Comparison of ENCODE assay signal across 16 cellular contexts in genomic region chr3:14301558-14301957, GRCh38.
DNase-seq lines count a peak whose midpoint lies in the region; ATAC-seq, FAIRE-seq and TF ChIP-seq lines count a peak whose summit lies in the region.
"Had no signal": no experiment of that assay in that cellular context is flagged by ENCODE, and none has a peak within 500 bp of the region (broad histone marks: within the 10 kb centered on the region; RNA-seq: fewer than 3 reads in every experiment).

No MANE protein-coding gene starts in this region.

- DNase-seq in right atrium auricular region (ENCODE audit: low spot score) (peak; percentile 77), cardiac septum (ENCODE audit: low spot score) (no peak), H1 (ENCODE audit: low read depth in 1 of 2, low spot score in 2 of 2) (no peak), HEK293T (ENCODE audit: extremely low spot score) (no peak), GDM1 (lab: John Stamatoyannopoulos, UW) (no peak)
- DNase-seq: activated naive CD4-positive, alpha-beta T cell treated with anti-CD3 and anti-CD28 coated beads, Interleukin-2, amount 10 ng/mL, durations not matched to agents 7 days and 5 days; natural killer cell; NCI-H1092; stomach; SW 1271 had no signal

- H2BK20ac ChIP-seq in H1 (ENCODE audit: low read length), result no peak overlapping the region

- H3K27me3 ChIP-seq in right atrium auricular region (no peaks in the 10 kb centered on the region), H1 (replicated peaks in 1 of 4; ENCODE audit: control insufficient read depth in 3 of 4, extremely low read depth in 1 of 4, insufficient read depth in 3 of 4, low read length in 3 of 4) (peaks cover 0 to 2% (median under 1%) of the 10 kb centered on the region in 4 experiments; a peak in 2 of 7 replicates), muscle layer of colon (ENCODE audit: control insufficient read depth in 1 of 2, insufficient read depth in 2 of 2, low read length in 2 of 2) (no peaks in the 10 kb centered on the region)
- H3K27me3 ChIP-seq: cardiac muscle cell, stomach had no signal

- TF ChIP-seq CTCF in right atrium auricular region (IDR thresholded peaks at IDR 0.05) (no peak), H1 (IDR thresholded peaks at IDR 0.05; ENCODE audit: control extremely low read depth in 1 of 3, insufficient read depth in 1 of 3, low read depth in 1 of 3, low read length in 3 of 3) (no peak)

- no peak overlapping the region for H4K91ac ChIP-seq in H1 (replicated peaks; ENCODE audit: insufficient read length, low read length)

- no peak overlapping the region for H3K56ac ChIP-seq in H1 (replicated peaks; ENCODE audit: insufficient read length, low read depth, low read length)

- no peak overlapping the region for H3K4ac ChIP-seq in H1 (replicated peaks; ENCODE audit: insufficient read length, low read depth, low read length)

- intact Hi-C loops in cardiac septum (cut with DNase I), result no loop called here

- H3K79me2 ChIP-seq in H1 (ENCODE audit: control insufficient read depth in 1 of 2, insufficient read depth in 2 of 2, low read length in 2 of 2), result no peaks in the 10 kb centered on the region

- no peak overlapping the region for H2BK120ac ChIP-seq in H1 (replicated peaks; ENCODE audit: low read depth, low read length)

- no peaks in the 10 kb centered on the region; the same call in 1 of the 2 replicates for H3K23me2 ChIP-seq in H1 (ENCODE audit: low read depth, low read length)

- no peak for ATAC-seq in HG03159 (IDR thresholded peaks at IDR 0.05; ENCODE audit: unreplicated experiment)
- ATAC-seq in GM21360 (IDR thresholded peaks at IDR 0.05; ENCODE audit: unreplicated experiment), result no peak
- ATAC-seq: natural killer cell had no signal

- no peak for TF ChIP-seq RAD21 in H1 (IDR thresholded peaks at IDR 0.05 in 1 of 2, conservative IDR thresholded peaks at IDR 0.05 in 1 of 2; ENCODE audit: low read depth in 2 of 2, low read length in 2 of 2)

- WGBS in H1 (ENCODE audit: extremely low coverage in 1 of 2, insufficient coverage in 1 of 2, insufficient read length in 1 of 2, insufficient replicate concordance in 2 of 2, low coverage in 1 of 2, low lambda C conversion rate in 2 of 2, missing lambda C conversion rate in 1 of 2), 2 experiments, result 78% methylated on average over 15 of the region's 15 CpGs; no CpG with 5 or more reads in 1 of the 2 experiments

- no peak overlapping the region for H2AK5ac ChIP-seq in H1 (ENCODE audit: low read depth, low read length)

- no peak for TF ChIP-seq EP300 in H1 (IDR thresholded peaks at IDR 0.05; ENCODE audit: borderline replicate concordance in 1 of 2, low read depth in 2 of 2, low read length in 2 of 2)

- peaks cover 0 to 49% of the 10 kb centered on the region in 2 donors for H3K4me1 ChIP-seq in right atrium auricular region
- H3K4me1 ChIP-seq in H1 (replicated peaks in 1 of 4; ENCODE audit: control insufficient read depth in 3 of 4, insufficient read depth in 4 of 4, low read length in 3 of 4), result peaks cover 0 to 7% (median 0%) of the 10 kb centered on the region in 4 experiments; a peak in 1 of 7 replicates
- peaks cover 24% of the 10 kb centered on the region for H3K4me1 ChIP-seq in muscle layer of colon (ENCODE audit: insufficient read depth, low read length)

- H2BK12ac ChIP-seq in H1 (ENCODE audit: low read depth, low read length), result no peak overlapping the region

- H2BK5ac ChIP-seq in H1 (ENCODE audit: low read depth, low read length), result no peak overlapping the region

- no peak for FAIRE-seq in H1 (lab: Jason Lieb, UNC)
- FAIRE-seq: D721Med had no signal

- POLR2A ChIA-PET in H1 (lab: Charles Lee; ENCODE audit: partially characterized antibody) (no interaction called here), HEK293T (lab: Yijun Ruan, JAX) (no interaction called here)

- H3K9me3 ChIP-seq in right atrium auricular region (no peaks in the 10 kb centered on the region), H1 (ENCODE audit: insufficient read depth in 2 of 2, low read depth in 1 of 2, low read length in 1 of 2) (no peaks in the 10 kb centered on the region), muscle layer of colon (ENCODE audit: low read length) (no peaks in the 10 kb centered on the region)
- H3K9me3 ChIP-seq: heart left ventricle, stomach had no signal

- no peaks in the 10 kb centered on the region for H4K20me1 ChIP-seq in H1 (replicated peaks in 1 of 2; ENCODE audit: control insufficient read depth in 1 of 2, insufficient read depth in 2 of 2, low read length in 2 of 2)

- no peaks in the 10 kb centered on the region for H3K36me3 ChIP-seq in right atrium auricular region
- no peaks in the 10 kb centered on the region for H3K36me3 ChIP-seq in H1 (ENCODE audit: control insufficient read depth in 2 of 4, insufficient read depth in 4 of 4, low read length in 3 of 4)
- no peaks in the 10 kb centered on the region for H3K36me3 ChIP-seq in muscle layer of colon (ENCODE audit: insufficient read depth, low read length)
- H3K36me3 ChIP-seq: cardiac muscle cell, heart left ventricle, stomach had no signal

- H3K9ac ChIP-seq in H1 (replicated peaks in 1 of 4; ENCODE audit: extremely low read depth in 1 of 4, low read depth in 3 of 4, low read length in 3 of 4), result no peak overlapping the region
- no peak overlapping the region for H3K9ac ChIP-seq in muscle layer of colon (ENCODE audit: low read length)

- H3K23ac ChIP-seq in H1 (ENCODE audit: insufficient read length), result no peak overlapping the region

- H3K18ac ChIP-seq in H1 (ENCODE audit: extremely low read depth, low read length), result no peak overlapping the region

- no peak overlapping the region for H3K14ac ChIP-seq in H1 (ENCODE audit: insufficient read length)

- H2BK15ac ChIP-seq in H1 (ENCODE audit: low read length), result no peak overlapping the region

- H3K4me3 ChIP-seq in right atrium auricular region (no peak overlapping the region), H1 (ENCODE audit: extremely low read depth in 1 of 4, insufficient read depth in 2 of 4, low read depth in 3 of 4, low read length in 4 of 4) (no peak overlapping the region), muscle layer of colon (ENCODE audit: low read depth in 1 of 2, low read length in 2 of 2) (no peak overlapping the region)
- H3K4me3 ChIP-seq: cardiac muscle cell, heart left ventricle, stomach had no signal

- no peak overlapping the region for H2AFZ ChIP-seq in H1 (ENCODE audit: low read length)

- no peak overlapping the region for H4K5ac ChIP-seq in H1 (ENCODE audit: insufficient read length, low read depth, low read length)

- TF ChIP-seq POLR2A in H1 (IDR thresholded peaks at IDR 0.05; ENCODE audit: control extremely low read depth in 1 of 2, low read depth in 2 of 2, low read length in 2 of 2), result no peak

- no peaks in the 10 kb centered on the region for H3K79me1 ChIP-seq in H1 (ENCODE audit: low read depth, low read length)

- H3K4me2 ChIP-seq in H1 (ENCODE audit: insufficient read depth in 1 of 2, low read depth in 2 of 2, low read length in 2 of 2), result no peak overlapping the region

- CTCF ChIA-PET in H1 (lab: Charles Lee; ENCODE audit: partially characterized antibody), result interaction anchor here (0.6 to 1.7 kb wide), 6 partner anchors 10 to 111 kb away, joined by 3 to 7 read pairs (median 4); no protein-coding TSS in a partner anchor
- CTCF ChIA-PET in HEK293T (lab: Yijun Ruan, JAX), result no interaction called here

- H3K27ac ChIP-seq in right atrium auricular region (no peak overlapping the region), H1 (ENCODE audit: low read depth, low read length) (no peak overlapping the region), muscle layer of colon (ENCODE audit: low read depth, low read length) (peak overlapping the region; percentile 63)
- H3K27ac ChIP-seq: cardiac muscle cell, heart left ventricle, stomach had no signal

- no peak overlapping the region for H4K8ac ChIP-seq in H1 (ENCODE audit: extremely low read depth, insufficient read depth, low read length)

TF ChIP-seq in H1, 55 proteins besides CTCF, POLR2A, EP300 and RAD21:
- no peak for TF ChIP-seq TEAD4 (IDR thresholded peaks at IDR 0.05; ENCODE audit: low read depth, low read length)
- TF ChIP-seq HDAC6 (IDR thresholded peaks at IDR 0.05; ENCODE audit: low read depth, low read length), result no peak
- TF ChIP-seq RFX5 (IDR thresholded peaks at IDR 0.05; ENCODE audit: borderline replicate concordance, low read depth, low read length), result no peak
- TF ChIP-seq SIN3A (conservative IDR thresholded peaks at IDR 0.05 in 1 of 2, IDR thresholded peaks at IDR 0.05 in 1 of 2; ENCODE audit: low read depth in 1 of 2, low read length in 2 of 2), result no peak
- no peak for TF ChIP-seq JUND (IDR thresholded peaks at IDR 0.05; ENCODE audit: low read length)
- TF ChIP-seq CEBPB (IDR thresholded peaks at IDR 0.05; ENCODE audit: low read depth, low read length), result peak; percentile 98
- TF ChIP-seq SAP30 (IDR thresholded peaks at IDR 0.05; ENCODE audit: insufficient read depth, insufficient replicate concordance, low read length), result no peak

TF ChIP-seq in HEK293T, 16 proteins besides CTCF, POLR2A, EP300 and RAD21:
- TF ChIP-seq NFRKB (IDR thresholded peaks at IDR 0.05), result no peak
- no peak for TF ChIP-seq LEF1 (IDR thresholded peaks at IDR 0.05; ENCODE audit: borderline replicate concordance)
- no peak for TF ChIP-seq SP1 (IDR thresholded peaks at IDR 0.05)
- TF ChIP-seq CTBP1 (IDR thresholded peaks at IDR 0.05; ENCODE audit: borderline replicate concordance), result no peak
